In the genomic region with DNA sequence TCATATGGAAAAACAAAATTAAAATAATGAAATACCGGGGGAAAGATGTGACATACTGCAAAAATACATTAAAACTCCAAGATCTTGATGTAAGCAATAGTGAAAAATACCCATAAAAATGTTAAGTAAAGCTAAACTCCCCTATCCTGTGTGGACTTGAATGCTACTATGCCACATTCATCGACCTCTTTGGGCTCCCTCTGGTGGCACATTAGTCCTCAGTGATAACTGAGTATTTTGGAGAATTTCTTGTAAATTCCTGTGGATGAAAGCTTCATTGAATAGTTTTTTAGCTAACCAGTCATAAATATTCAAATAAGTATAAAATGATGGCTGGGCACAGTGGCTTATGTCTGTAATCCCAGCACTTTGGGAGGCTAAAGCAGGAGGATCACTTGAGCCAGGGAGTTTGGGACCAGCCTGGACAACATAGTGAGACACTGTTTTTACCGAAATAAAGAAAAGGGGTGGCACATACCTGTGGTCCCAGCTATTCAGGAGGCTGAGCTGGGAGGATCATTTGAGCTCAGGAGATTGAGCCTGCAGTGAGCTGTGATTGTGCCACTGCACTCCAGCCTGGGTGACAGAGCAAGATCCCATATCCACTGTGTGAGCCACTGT, we compare ENCODE assay signal across 8 cellular contexts. TPM values are rescaled to one million over a fixed set of nuclear protein-coding genes. Genes with fewer than 3 reads are reported as not detected.
DNase-seq lines count a peak whose midpoint lies in the region; ATAC-seq and TF ChIP-seq lines count a peak whose summit lies in the region.

No MANE protein-coding gene starts in this region.

- no peak overlapping the region for H3K9ac ChIP-seq in DND-41 (ENCODE audit: low read depth, low read length)

- H3K4me3 ChIP-seq in DND-41 (ENCODE audit: low read depth in 1 of 2, low read length in 2 of 2) (no peak overlapping the region), psoas muscle (no peak overlapping the region)

- H3K36me3 ChIP-seq in DND-41 (ENCODE audit: insufficient read depth, low read length), result no peaks in the 10 kb centered on the region
- no peaks in the 10 kb centered on the region for H3K36me3 ChIP-seq in psoas muscle (ENCODE audit: insufficient read depth in 1 of 2, low read depth in 1 of 2)

- H4K20me1 ChIP-seq in DND-41 (ENCODE audit: insufficient read depth, low read length), result no peaks in the 10 kb centered on the region

- H3K27me3 ChIP-seq in DND-41 (ENCODE audit: insufficient read depth, low read length, poor library complexity) (no peaks in the 10 kb centered on the region), foreskin keratinocyte (no peaks in the 10 kb centered on the region), psoas muscle (ENCODE audit: insufficient read depth in 3 of 3, low read length in 2 of 3) (no peaks in the 10 kb centered on the region)

- H3K4me1 ChIP-seq in DND-41 (ENCODE audit: insufficient read depth, low read length) (no peaks in the 10 kb centered on the region), foreskin keratinocyte (peaks cover 9% of the 10 kb centered on the region), psoas muscle (no peaks in the 10 kb centered on the region)

- no peak overlapping the region for H3K4me2 ChIP-seq in DND-41 (ENCODE audit: insufficient read depth, low read length)

- DNase-seq in DND-41 (peak; percentile 52), H4 (ENCODE audit: low spot score) (peak; percentile 33), NCI-H748 treated with DMSO at 0.1 percent for 48 hours (lab: John Stamatoyannopoulos, UW) (peak; percentile 7), foreskin keratinocyte (peak in 1 of 2 donors; percentile 46), psoas muscle (no peak)
- peak; percentile 29 to 38 for DNase-seq in activated T-cell treated with anti-CD3 and anti-CD28 coated beads, Interleukin-2, amount 50 U/mL, for 48 hours

- H3K27ac ChIP-seq in DND-41 (ENCODE audit: low read length) (no peak overlapping the region), foreskin keratinocyte (no peak overlapping the region), psoas muscle (no peak overlapping the region)

- peak; percentile 76 for TF ChIP-seq CTCF in DND-41 (IDR thresholded peaks at IDR 0.05; ENCODE audit: borderline replicate concordance, extremely low read depth, low read length, poor library complexity, severe bottlenecking)
- peak; percentile 77 for TF ChIP-seq CTCF in foreskin keratinocyte (conservative IDR thresholded peaks at IDR 0.05)
- TF ChIP-seq CTCF in psoas muscle (IDR thresholded peaks at IDR 0.05), result peak; percentile 42

- ATAC-seq in DND-41 (ENCODE audit: insufficient read depth, low read depth) (peak; percentile 91), foreskin keratinocyte (peak; percentile 61), psoas muscle (peak in 1 of 4 donors; percentile 47), HG03342 (IDR thresholded peaks at IDR 0.05; ENCODE audit: unreplicated experiment) (no peak), HG03196 (IDR thresholded peaks at IDR 0.05; ENCODE audit: unreplicated experiment) (no peak)

- H2AFZ ChIP-seq in DND-41 (ENCODE audit: low read depth, low read length), result no peak overlapping the region

- intact Hi-C loops in psoas muscle (cut with DNase I), result no loop called here

- 63 to 67% (median 63%) methylated on average over 3 of the region's 3 CpGs for WGBS in psoas muscle, 3 donors

- H3K9me3 ChIP-seq in DND-41 (ENCODE audit: insufficient read depth, low read length, severe bottlenecking), result no peaks in the 10 kb centered on the region
- no peaks in the 10 kb centered on the region for H3K9me3 ChIP-seq in psoas muscle

- H3K79me2 ChIP-seq in DND-41 (ENCODE audit: insufficient read depth, low read length), result no peaks in the 10 kb centered on the region

RNA-seq across cellular contexts. Expression of gene SGPP1, which starts 42.4 kb away (rescaled TPM):
- total RNA-seq in H4 (2014; rRNA removed; shearing (Covaris generic)), result 18.1 and 23.8 TPM in 2 replicates
- total RNA-seq in foreskin keratinocyte, result 22.7 and 22.9 TPM in 2 replicates
- 8.5 and 9.9 TPM in 2 replicates for polyA plus RNA-seq in foreskin keratinocyte
- total RNA-seq in psoas muscle, result 1 to 10 TPM; 4.7 to 7.6 (median 4.9) TPM
- 1 to 10 TPM; 3.1 to 3.7 (median 3.3) TPM for polyA plus RNA-seq in psoas muscle

Comparison
In these comparisons a context has a peak if more than half of its experiments do, and no peak if none do; other contexts are left out.
1. ATAC-seq: peak in DND-41 (single experiment) and foreskin keratinocyte (single experiment); none in HG03342 (single experiment) and HG03196 (single experiment).
2. DNase-seq: peak in DND-41 (single experiment), H4 (single experiment), NCI-H748 treated with DMSO at 0.1 percent for 48 hours (single experiment) and activated T-cell treated with anti-CD3 and anti-CD28 coated beads, Interleukin-2, amount 50 U/mL, for 48 hours (2 of 2); none in psoas muscle (0 of 2).
3. Peak in every context shown above with its lines, with median percentiles within 50 percentile points of each other: CTCF ChIP-seq.